8 cellular contexts compared by ENCODE assay signal in genomic region chr16:11585460-11586374, GRCh38. TPM values are rescaled to one million over a fixed set of nuclear protein-coding genes. Genes with fewer than 3 reads are reported as not detected.
DNase-seq lines count a peak whose midpoint lies in the region; ATAC-seq and TF ChIP-seq lines count a peak whose summit lies in the region.

No MANE protein-coding gene starts in this region.

- peak overlapping the region; percentile 75 for H3K4me3 Mint-ChIP-seq in activated T-helper 17 cell treated with anti-CD3 and anti-CD28 coated beads, Interleukin-2, amount 50 U/mL, for 72 hours
- H3K4me3 Mint-ChIP-seq in glutamatergic neuron (ENCODE audit: unreplicated experiment), result peak overlapping the region; percentile 87

- peaks cover 43% of the 10 kb centered on the region for H3K36me3 Mint-ChIP-seq in activated T-helper 17 cell treated with anti-CD3 and anti-CD28 coated beads, Interleukin-2, amount 50 U/mL, for 72 hours (ENCODE audit: low read depth)
- H3K36me3 Mint-ChIP-seq in glutamatergic neuron (ENCODE audit: unreplicated experiment), result peaks cover 9% of the 10 kb centered on the region

- H3K9me3 ChIP-seq in HUES64 (ENCODE audit: insufficient read depth, low read depth, low read length) (peaks cover 3% of the 10 kb centered on the region; the same call in 1 of the 2 replicates), psoas muscle (no peaks in the 10 kb centered on the region)

- DNase-seq in GM10266 (ENCODE audit: extremely low spot score) (peak; percentile 39), glutamatergic neuron (no peak), psoas muscle (peak in 1 of 2 donors; percentile 53), NCI-H82 treated with DMSO at 0.1 percent for 48 hours (lab: John Stamatoyannopoulos, UW; ENCODE audit: unreplicated experiment) (no peak), NCI-H524 (lab: John Stamatoyannopoulos, UW) (no peak)

- no peaks in the 10 kb centered on the region for H3K9me3 Mint-ChIP-seq in activated T-helper 17 cell treated with anti-CD3 and anti-CD28 coated beads, Interleukin-2, amount 50 U/mL, for 72 hours
- H3K9me3 Mint-ChIP-seq in glutamatergic neuron (ENCODE audit: unreplicated experiment), result peaks cover 6% of the 10 kb centered on the region

- peak overlapping the region; percentile 85 for H3K27ac Mint-ChIP-seq in activated T-helper 17 cell treated with anti-CD3 and anti-CD28 coated beads, Interleukin-2, amount 50 U/mL, for 72 hours
- H3K27ac Mint-ChIP-seq in glutamatergic neuron (ENCODE audit: unreplicated experiment), result peak overlapping the region; percentile 59

- WGBS in HUES64, result 10% methylated on average over 28 of the region's 28 CpGs
- 22 to 28% (median 24%) methylated on average over 22 to 28 of the region's 28 CpGs for WGBS in psoas muscle, 3 donors

- H3K9ac ChIP-seq in HUES64 (ENCODE audit: low read depth, low read length), result peak overlapping the region; percentile 65

- H3K4me1 Mint-ChIP-seq in activated T-helper 17 cell treated with anti-CD3 and anti-CD28 coated beads, Interleukin-2, amount 50 U/mL, for 72 hours, result peaks cover 21% of the 10 kb centered on the region
- H3K4me1 Mint-ChIP-seq in glutamatergic neuron (ENCODE audit: low read depth, unreplicated experiment), result peaks cover 22% of the 10 kb centered on the region

- H3K4me3 ChIP-seq in HUES64 (ENCODE audit: low read length) (peak overlapping the region; percentile 65), psoas muscle (peak overlapping the region; percentile 80)

- no peaks in the 10 kb centered on the region for H3K36me3 ChIP-seq in HUES64 (ENCODE audit: insufficient read depth, low read length)
- no peaks in the 10 kb centered on the region for H3K36me3 ChIP-seq in psoas muscle (ENCODE audit: insufficient read depth in 1 of 2, low read depth in 1 of 2)

- peaks cover 51% of the 10 kb centered on the region for H3K4me1 ChIP-seq in HUES64 (ENCODE audit: insufficient read depth, low read length)
- H3K4me1 ChIP-seq in psoas muscle, result peaks cover 10% of the 10 kb centered on the region

- ATAC-seq in activated T-helper 17 cell treated with anti-CD3 and anti-CD28 coated beads, Interleukin-2, amount 50 U/mL, for 72 hours (replicated peaks), result peak; percentile 20
- ATAC-seq in psoas muscle, result peak; percentile 25 to 52 (median 45)
- no peak for ATAC-seq in GM21576 (IDR thresholded peaks at IDR 0.05; ENCODE audit: unreplicated experiment)

- H3K27ac ChIP-seq in HUES64 (ENCODE audit: low read depth, low read length) (peak overlapping the region; percentile 50; the same call in 1 of the 2 replicates), psoas muscle (peak overlapping the region; percentile 82)

- TF ChIP-seq CTCF in GM10266 (IDR thresholded peaks at IDR 0.05; ENCODE audit: control insufficient read depth, insufficient read depth, low read depth, missing control alignments) (no peak), glutamatergic neuron (IDR thresholded peaks at IDR 0.05; ENCODE audit: partially characterized antibody, unreplicated experiment) (no peak), psoas muscle (IDR thresholded peaks at IDR 0.05) (no peak)

- intact Hi-C loops in psoas muscle (cut with DNase I), result loop anchor here in 1 of 2 donors (5.0 kb wide), 1 partner anchor 57 kb away; no protein-coding TSS in a partner anchor

- H3K27me3 ChIP-seq in HUES64 (ENCODE audit: insufficient read depth, low read length) (peaks cover 8% of the 10 kb centered on the region; the same call in 1 of the 2 replicates), psoas muscle (ENCODE audit: insufficient read depth in 3 of 3, low read length in 2 of 3) (peaks cover 0 to 8% (median 5%) of the 10 kb centered on the region in 3 donors)

- no peaks in the 10 kb centered on the region for H3K27me3 Mint-ChIP-seq in activated T-helper 17 cell treated with anti-CD3 and anti-CD28 coated beads, Interleukin-2, amount 50 U/mL, for 72 hours
- peaks cover 11% of the 10 kb centered on the region for H3K27me3 Mint-ChIP-seq in glutamatergic neuron (ENCODE audit: unreplicated experiment)

RNA-seq across cellular contexts. Expression of gene LITAF, which starts 1.0 kb away (rescaled TPM):
- 147 TPM for polyA plus RNA-seq in HUES64 (2013, experiment 1 of 2)
- polyA plus RNA-seq in HUES64 (2013, experiment 2 of 2), result 152 TPM
- 10 to 100 TPM; 66.0 to 82.9 TPM for total RNA-seq in activated T-helper 17 cell treated with anti-CD3 and anti-CD28 coated beads, Interleukin-2, amount 50 U/mL, for 72 hours
- total RNA-seq in glutamatergic neuron (ENCODE audit: unreplicated experiment) (29.2 TPM), psoas muscle (10 to 100 TPM in 3 of 4 donors, 1 to 10 TPM in 1; 8.5 to 60.2 (median 18.5) TPM)
- 10 to 100 TPM in 2 of 3 donors, 1 to 10 TPM in 1; 5.0 to 33.1 (median 21.5) TPM for polyA plus RNA-seq in psoas muscle
